1 cellular context compared by ENCODE assay signal in genomic region chr10:88687853-88688467, GRCh38.
TF ChIP-seq lines count a peak whose summit lies in the region.

No MANE protein-coding gene starts in this region.

TF ChIP-seq in H1, 55 proteins besides CTCF, POLR2A, EP300 and RAD21:
- TF ChIP-seq CBX5 (IDR thresholded peaks at IDR 0.05; ENCODE audit: low read depth, low read length), result no peak
- TF ChIP-seq SIN3A (conservative IDR thresholded peaks at IDR 0.05 in 1 of 2, IDR thresholded peaks at IDR 0.05 in 1 of 2; ENCODE audit: low read depth in 1 of 2, low read length in 2 of 2), result no peak
- no peak for TF ChIP-seq SUZ12 (IDR thresholded peaks at IDR 0.05; ENCODE audit: low read length)
- TF ChIP-seq POLR2AphosphoS5 (IDR thresholded peaks at IDR 0.05; ENCODE audit: low read depth, low read length), result no peak
- TF ChIP-seq CBX8 (IDR thresholded peaks at IDR 0.05; ENCODE audit: borderline replicate concordance, low read depth, low read length), result no peak
- no peak for TF ChIP-seq YY1 (IDR thresholded peaks at IDR 0.05; ENCODE audit: low read depth, low read length)
- TF ChIP-seq NANOG (IDR thresholded peaks at IDR 0.05; ENCODE audit: insufficient read depth, low read depth, low read length, poor library complexity, severe bottlenecking), result no peak
- no peak for TF ChIP-seq JUN (IDR thresholded peaks at IDR 0.05; ENCODE audit: low read depth, low read length)
